In genomic region chr10:47257396-47258120, GRCh38 we compare ENCODE assay signal across 11 cellular contexts. TPM values are rescaled to one million over a fixed set of nuclear protein-coding genes. Genes with fewer than 3 reads are reported as not detected.
DNase-seq lines count a peak whose midpoint lies in the region; ATAC-seq and TF ChIP-seq lines count a peak whose summit lies in the region.
"Had no signal": no experiment of that assay in that cellular context is flagged by ENCODE, and none has a peak within 500 bp of the region (broad histone marks: within the 10 kb centered on the region; RNA-seq: fewer than 3 reads in every experiment).

No MANE protein-coding gene starts in this region.

- H3K4me1 Mint-ChIP-seq in activated T-cell treated with anti-CD3 and anti-CD28 coated beads, Interleukin-2, amount 50 U/mL, for 4 hours (ENCODE audit: low read depth) = peaks cover 77% of the 10 kb centered on the region
- H3K4me1 Mint-ChIP-seq: mesothelial cell of epicardium had no signal

- no peaks in the 10 kb centered on the region for H3K9me3 ChIP-seq in Peyer's patch

- peaks cover 6% of the 10 kb centered on the region for H3K9me3 Mint-ChIP-seq in activated T-cell treated with anti-CD3 and anti-CD28 coated beads, Interleukin-2, amount 50 U/mL, for 4 hours
- H3K9me3 Mint-ChIP-seq: mesothelial cell of epicardium had no signal

- no peaks in the 10 kb centered on the region for H3K36me3 Mint-ChIP-seq in activated T-cell treated with anti-CD3 and anti-CD28 coated beads, Interleukin-2, amount 50 U/mL, for 4 hours (ENCODE audit: insufficient read depth)
- H3K36me3 Mint-ChIP-seq: mesothelial cell of epicardium had no signal

- H3K4me3 ChIP-seq in Peyer's patch = no peak overlapping the region
- H3K4me3 ChIP-seq in coronary artery = no peak overlapping the region

- no peaks in the 10 kb centered on the region for H3K27me3 ChIP-seq in Peyer's patch

- H3K4me3 Mint-ChIP-seq in activated T-cell treated with anti-CD3 and anti-CD28 coated beads, Interleukin-2, amount 50 U/mL, for 4 hours = peak overlapping the region; percentile 6
- H3K4me3 Mint-ChIP-seq: mesothelial cell of epicardium had no signal

- H3K4me1 ChIP-seq in Peyer's patch = peaks cover 0 to 26% (median 7%) of the 10 kb centered on the region in 4 donors

- H3K36me3 ChIP-seq in Peyer's patch = no peaks in the 10 kb centered on the region

- DNase-seq in activated T-cell treated with anti-CD3 and anti-CD28 coated beads, Interleukin-2, amount 50 U/mL, for 4 hours = no peak
- no peak for DNase-seq in activated T-cell treated with anti-CD3 and anti-CD28 coated beads, Interleukin-2, amount 50 U/mL, for 1 hour
- DNase-seq in Peyer's patch (no peak), coronary artery (ENCODE audit: low spot score) (peak; percentile 46), kidney tubule cell (ENCODE audit: low spot score) (no peak), NCI-H1048 (lab: John Stamatoyannopoulos, UW) (no peak)
- DNase-seq in stimulated activated naive CD8-positive, alpha-beta T cell treated with anti-CD3 and anti-CD28 coated beads, Interleukin-15, Interleukin-2, amounts not matched to agents 100 U/mL and 50 U/mL, for 24 hours = no peak
- DNase-seq: NCI-H524; stimulated activated CD4-positive, alpha-beta T cell treated with anti-CD3 and anti-CD28 coated beads, Interleukin-4, amount 100 ng/mL, for 1 hour had no signal

- H3K27me3 Mint-ChIP-seq in activated T-cell treated with anti-CD3 and anti-CD28 coated beads, Interleukin-2, amount 50 U/mL, for 4 hours (ENCODE audit: low read depth) = no peaks in the 10 kb centered on the region

- peak; percentile 69 to 70 for ATAC-seq in activated T-cell treated with anti-CD3 and anti-CD28 coated beads, Interleukin-2, amount 50 U/mL, for 4 hours
- ATAC-seq in stimulated activated naive CD8-positive, alpha-beta T cell treated with anti-CD3 and anti-CD28 coated beads, Interleukin-15, Interleukin-2, amounts not matched to agents 100 U/mL and 50 U/mL, for 24 hours = peak; percentile 65
- no peak for ATAC-seq in GM21576 (IDR thresholded peaks at IDR 0.05; ENCODE audit: unreplicated experiment)

- no peak for TF ChIP-seq POLR2A in Peyer's patch (IDR thresholded peaks at IDR 0.05)

- peak overlapping the region in 3 of 4 donors; percentile 49 to 76 (median 59) for H3K27ac ChIP-seq in Peyer's patch
- H3K27ac ChIP-seq in coronary artery = peak overlapping the region in 1 of 2 donors; percentile 18

- no peak for TF ChIP-seq CTCF in Peyer's patch (IDR thresholded peaks at IDR 0.05)
- TF ChIP-seq CTCF in coronary artery (IDR thresholded peaks at IDR 0.05) = no peak

RNA-seq across cellular contexts. Expression of gene GDF10, which starts 42.4 kb away (rescaled TPM):
- total RNA-seq in activated T-cell treated with anti-CD3 and anti-CD28 coated beads, Interleukin-2, amount 50 U/mL, for 4 hours = under 1 TPM; 0.25 to 0.43 (median 0.37) TPM
- under 1 TPM in 1 of 4 donors, not detected in 3; 0.35 TPM for total RNA-seq in Peyer's patch
